17 cellular contexts compared by ENCODE assay signal in genomic region chr17:30188211-30188939, GRCh38. TPM values are rescaled to one million over a fixed set of nuclear protein-coding genes. Genes with fewer than 3 reads are reported as not detected.
"Had no signal": no experiment of that assay in that cellular context is flagged by ENCODE, and none has a peak within 500 bp of the region (broad histone marks: within the 10 kb centered on the region; RNA-seq: fewer than 3 reads in every experiment).

No MANE protein-coding gene starts in this region.

- FAIRE-seq: islet of Langerhans, urothelium cell line had no signal

- H3K27ac ChIP-seq: body of pancreas, stomach, thoracic aorta had no signal

- DNase-seq: activated CD4-positive, alpha-beta T cell treated with anti-CD3 and anti-CD28 coated beads, Interleukin-2, amount 50 U/mL, for 4 hours; activated naive CD4-positive, alpha-beta T cell; amniotic stem cell; body of pancreas; cerebellar nuclear complex; esophagus squamous epithelium; foreskin fibroblast; head of caudate nucleus; left ventricle myocardium superior; stimulated activated CD4-positive, alpha-beta T cell treated with anti-CD3 and anti-CD28 coated beads, Interleukin-15, amount 100 ng/mL, for 24 hours; stimulated activated CD4-positive, alpha-beta T cell treated with anti-CD3 and anti-CD28 coated beads, Interleukin-4, amount 100 ng/mL, for 24 hours; stomach; T-helper 17 cell had no signal

- H3K9me3 ChIP-seq: body of pancreas, esophagus squamous epithelium, stomach, thoracic aorta had no signal

- H3K27me3 ChIP-seq: body of pancreas, esophagus squamous epithelium, stomach had no signal

- H3K4me1 ChIP-seq: body of pancreas, stomach had no signal

- H3K4me3 ChIP-seq: body of pancreas, esophagus squamous epithelium, stomach, thoracic aorta had no signal

- ATAC-seq: body of pancreas, left ventricle myocardium superior, T-helper 17 cell had no signal

RNA-seq across cellular contexts. Expression of gene SLC6A4, which starts 47.1 kb away (rescaled TPM):
- total RNA-seq: left ventricle myocardium superior, neural crest cell had no signal
